In genomic region chr12:54349031-54349430, GRCh38 we compare ENCODE assay signal across 30 cellular contexts. TPM values are rescaled to one million over a fixed set of nuclear protein-coding genes. Genes with fewer than 3 reads are reported as not detected.
"Had no signal": no experiment of that assay in that cellular context is flagged by ENCODE, and none has a peak within 500 bp of the region (broad histone marks: within the 10 kb centered on the region; RNA-seq: fewer than 3 reads in every experiment).

No MANE protein-coding gene starts in this region.

- H3K4me2 ChIP-seq: SK-N-SH, smooth muscle cell had no signal

- H3K27ac ChIP-seq: breast epithelium, epithelial cell of prostate, esophagus squamous epithelium, pancreas, psoas muscle had no signal

- DNase-seq: activated CD4-positive, alpha-beta memory T cell treated with anti-CD3 and anti-CD28 coated beads for 36 hours; activated CD4-positive, alpha-beta T cell treated with anti-CD3 and anti-CD28 coated beads, Interleukin-2, amount 10 ng/mL, durations not matched to agents 24 days and 14 days; activated CD4-positive, CD25-positive, alpha-beta regulatory T cell treated with anti-CD3 and anti-CD28 coated beads, Interleukin-2, amount 50 U/mL, for 72 hours; activated CD8-positive, alpha-beta memory T cell treated with anti-CD3 and anti-CD28 coated beads, Interleukin-2, amount 50 U/mL, for 48 hours; activated gamma-delta T cell; activated naive CD4-positive, alpha-beta T cell treated with anti-CD3 and anti-CD28 coated beads, Interleukin-2, amount 10 ng/mL, durations not matched to agents 7 days and 5 days; activated T-cell treated with anti-CD3 and anti-CD28 coated beads, Interleukin-2, amount 50 U/mL, for 24 hours; amniotic stem cell; effector CD4-positive, alpha-beta T cell; esophagus squamous epithelium; foreskin melanocyte; glutamatergic neuron; left cardiac atrium; natural killer cell; pancreas; psoas muscle; SK-N-SH; stimulated activated CD4-positive, alpha-beta T cell treated with anti-CD3 and anti-CD28 coated beads, Interleukin-15, amount 100 ng/mL, for 24 hours; stimulated activated naive CD4-positive, alpha-beta T cell treated with Interleukin-2 at 50 U/mL for 16 hours; SW 1271; T-helper 9 cell had no signal

- H3K9ac ChIP-seq: SK-N-SH had no signal

- H3K27ac Mint-ChIP-seq: activated CD4-positive, alpha-beta memory T cell treated with anti-CD3 and anti-CD28 coated beads for 36 hours; activated CD4-positive, alpha-beta T cell treated with anti-CD3 and anti-CD28 coated beads, Interleukin-2, amount 10 ng/mL, durations not matched to agents 24 days and 14 days; activated naive CD4-positive, alpha-beta T cell treated with anti-CD3 and anti-CD28 coated beads, Interleukin-2, amount 10 ng/mL, durations not matched to agents 7 days and 5 days; activated T-cell treated with anti-CD3 and anti-CD28 coated beads, Interleukin-2, amount 50 U/mL, for 24 hours; dendritic cell treated with granulocyte-macrophage colony-stimulating factor and Interleukin-4, amounts not matched to agents 40 ng/mL and 50 ng/mL, for 4 days; natural killer cell; T-helper 1 cell treated with Interleukin-12 subunit alpha and Interleukin-12 subunit beta and Interleukin-4 antibody, amounts not matched to agents 30 μg/mL and 1 μg/mL, for 36 hours had no signal

- H3K4me1 ChIP-seq: breast epithelium had no signal

- H3K27me3 ChIP-seq: breast epithelium, esophagus squamous epithelium, pancreas had no signal

- H3K27me3 Mint-ChIP-seq: activated CD4-positive, alpha-beta memory T cell treated with anti-CD3 and anti-CD28 coated beads for 36 hours; activated CD4-positive, alpha-beta T cell treated with anti-CD3 and anti-CD28 coated beads, Interleukin-2, amount 10 ng/mL, durations not matched to agents 24 days and 14 days; activated naive CD4-positive, alpha-beta T cell treated with anti-CD3 and anti-CD28 coated beads, Interleukin-2, amount 10 ng/mL, durations not matched to agents 7 days and 5 days; activated T-cell treated with anti-CD3 and anti-CD28 coated beads, Interleukin-2, amount 50 U/mL, for 24 hours; central memory CD8-positive, alpha-beta T cell; type B pancreatic cell had no signal

- H3K9me3 ChIP-seq: breast epithelium, esophagus squamous epithelium, pancreas, psoas muscle, SK-N-SH had no signal

- ATAC-seq: left cardiac atrium, natural killer cell, pancreas, psoas muscle had no signal

- H3K9me3 Mint-ChIP-seq: activated CD4-positive, alpha-beta memory T cell treated with anti-CD3 and anti-CD28 coated beads for 36 hours; activated CD4-positive, alpha-beta T cell treated with anti-CD3 and anti-CD28 coated beads, Interleukin-2, amount 10 ng/mL, durations not matched to agents 24 days and 14 days; activated naive CD4-positive, alpha-beta T cell treated with anti-CD3 and anti-CD28 coated beads, Interleukin-2, amount 10 ng/mL, durations not matched to agents 7 days and 5 days; activated T-cell treated with anti-CD3 and anti-CD28 coated beads, Interleukin-2, amount 50 U/mL, for 24 hours; central memory CD8-positive, alpha-beta T cell; dendritic cell treated with granulocyte-macrophage colony-stimulating factor and Interleukin-4, amounts not matched to agents 40 ng/mL and 50 ng/mL, for 4 days; natural killer cell; T-helper 1 cell treated with Interleukin-12 subunit alpha and Interleukin-12 subunit beta and Interleukin-4 antibody, amounts not matched to agents 30 μg/mL and 1 μg/mL, for 36 hours; type B pancreatic cell had no signal

- H3K4me3 Mint-ChIP-seq: activated CD4-positive, alpha-beta memory T cell treated with anti-CD3 and anti-CD28 coated beads for 36 hours; activated CD4-positive, alpha-beta T cell treated with anti-CD3 and anti-CD28 coated beads, Interleukin-2, amount 10 ng/mL, durations not matched to agents 24 days and 14 days; activated naive CD4-positive, alpha-beta T cell treated with anti-CD3 and anti-CD28 coated beads, Interleukin-2, amount 10 ng/mL, durations not matched to agents 7 days and 5 days; activated T-cell treated with anti-CD3 and anti-CD28 coated beads, Interleukin-2, amount 50 U/mL, for 24 hours; central memory CD8-positive, alpha-beta T cell; dendritic cell treated with granulocyte-macrophage colony-stimulating factor and Interleukin-4, amounts not matched to agents 40 ng/mL and 50 ng/mL, for 4 days; natural killer cell; T-helper 1 cell treated with Interleukin-12 subunit alpha and Interleukin-12 subunit beta and Interleukin-4 antibody, amounts not matched to agents 30 μg/mL and 1 μg/mL, for 36 hours had no signal

- H3K4me3 ChIP-seq: breast epithelium, esophagus squamous epithelium, pancreas, psoas muscle, smooth muscle cell had no signal

RNA-seq across cellular contexts. Expression of gene GPR84, which starts 15.3 kb away (rescaled TPM):
- total RNA-seq: temporal lobe had no signal
- polyA plus RNA-seq: smooth muscle cell had no signal

RNA-seq across cellular contexts. Expression of gene NFE2, which starts 48.2 kb away (rescaled TPM):
- total RNA-seq: activated CD4-positive, alpha-beta memory T cell treated with anti-CD3 and anti-CD28 coated beads for 36 hours; activated CD4-positive, alpha-beta T cell treated with anti-CD3 and anti-CD28 coated beads, Interleukin-2, amount 10 ng/mL, durations not matched to agents 24 days and 14 days; activated CD8-positive, alpha-beta memory T cell treated with anti-CD3 and anti-CD28 coated beads for 36 hours had no signal
